In the genomic region with DNA sequence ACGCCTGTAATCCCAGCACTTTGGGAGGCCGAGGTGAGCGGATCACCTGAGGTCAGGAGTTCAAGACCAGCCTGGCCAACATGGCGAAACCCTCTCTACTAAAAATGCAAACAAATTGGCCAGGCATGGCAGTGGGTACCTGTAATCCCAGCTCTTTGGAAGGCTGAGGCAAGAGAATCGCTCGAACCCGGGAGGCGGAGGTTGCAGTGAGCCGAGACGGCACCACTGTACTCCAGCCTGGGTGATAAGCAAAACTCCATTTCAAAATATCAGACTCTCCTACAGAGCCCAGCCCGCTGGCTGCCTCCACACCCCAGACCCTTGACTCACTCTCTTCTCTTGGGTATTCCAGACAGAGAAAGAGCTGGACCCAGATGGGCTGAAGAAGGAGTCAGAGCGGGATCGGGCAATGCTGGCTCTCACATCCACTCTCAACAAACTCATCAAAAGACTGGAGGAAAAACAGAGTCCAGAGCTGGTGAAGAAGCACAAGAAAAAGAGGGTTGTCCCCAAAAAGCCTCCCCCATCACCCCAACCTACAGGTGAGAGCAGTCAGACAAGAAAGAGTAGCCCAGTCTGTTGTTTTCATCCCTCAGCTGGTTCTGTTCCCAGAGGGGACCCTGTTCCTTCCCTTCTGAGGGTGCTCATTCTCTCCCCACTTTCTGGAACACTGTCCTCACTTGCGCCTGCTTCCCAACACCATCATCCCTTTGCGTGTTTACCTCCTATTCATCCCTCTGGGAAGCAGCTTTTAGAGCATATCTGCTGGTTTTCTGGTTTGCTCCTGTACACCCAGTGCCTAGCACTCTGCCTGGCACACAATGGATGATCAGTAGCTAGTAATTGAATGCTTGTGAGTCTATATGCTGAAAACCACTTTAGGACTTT, we compare ENCODE assay signal across 27 cellular contexts. TPM values are rescaled to one million over a fixed set of nuclear protein-coding genes. Genes with fewer than 3 reads are reported as not detected.
A peak's percentile ranks its signal among the peaks of the same experiment; 100 is the strongest.
DNase-seq lines count a peak whose midpoint lies in the region; TF ChIP-seq lines count a peak whose summit lies in the region.
"Had no signal": no experiment of that assay in that cellular context is flagged by ENCODE, and none has a peak within 500 bp of the region (broad histone marks: within the 10 kb centered on the region; RNA-seq: fewer than 3 reads in every experiment).

No MANE protein-coding gene starts in this region.

- peaks cover 2% of the 10 kb centered on the region for H3K36me3 Mint-ChIP-seq in activated naive CD8-positive, alpha-beta T cell
- peaks cover 25% of the 10 kb centered on the region for H3K36me3 Mint-ChIP-seq in activated naive CD8-positive, alpha-beta T cell treated with anti-CD3 and anti-CD28 coated beads for 36 hours

- TF ChIP-seq POLR2A in esophagus muscularis mucosa (IDR thresholded peaks at IDR 0.05; ENCODE audit: low read depth) = no peak
- TF ChIP-seq POLR2A in vagina (IDR thresholded peaks at IDR 0.05) = no peak

- H3K36me3 ChIP-seq in esophagus muscularis mucosa (peaks cover 51 to 82% (median 76%) of the 10 kb centered on the region in 4 donors), vagina (peaks cover 0 to 62% of the 10 kb centered on the region in 2 donors)

- peaks cover 8% of the 10 kb centered on the region for H3K4me1 Mint-ChIP-seq in activated naive CD8-positive, alpha-beta T cell (ENCODE audit: low read depth)
- peaks cover 2% of the 10 kb centered on the region for H3K4me1 Mint-ChIP-seq in activated naive CD8-positive, alpha-beta T cell treated with anti-CD3 and anti-CD28 coated beads for 36 hours
- H3K4me1 Mint-ChIP-seq: nephron progenitor cell had no signal

- H3K4me1 ChIP-seq in esophagus muscularis mucosa = no peaks in the 10 kb centered on the region
- no peaks in the 10 kb centered on the region for H3K4me1 ChIP-seq in vagina
- H3K4me1 ChIP-seq: gastroesophageal sphincter, HAP-1, lower lobe of right lung, pancreas had no signal

- H3K27ac ChIP-seq in esophagus muscularis mucosa (replicated peaks in 1 of 4) = no peak overlapping the region
- no peak overlapping the region for H3K27ac ChIP-seq in vagina
- H3K27ac ChIP-seq: gastroesophageal sphincter, lower lobe of right lung, pancreas, skin epidermis, thoracic aorta had no signal

- TF ChIP-seq CTCF in GM20000 (IDR thresholded peaks at IDR 0.05; ENCODE audit: extremely low read depth, missing control alignments) (no peak), esophagus muscularis mucosa (IDR thresholded peaks at IDR 0.05) (no peak), vagina (IDR thresholded peaks at IDR 0.05) (no peak)

- intact Hi-C loops in esophagus muscularis mucosa (cut with DNase I) (no loop called here), vagina (cut with DNase I) (no loop called here), posterior vena cava (cut with DNase I) (no loop called here)

- no peaks in the 10 kb centered on the region for H3K27me3 Mint-ChIP-seq in activated naive CD8-positive, alpha-beta T cell
- H3K27me3 Mint-ChIP-seq in activated naive CD8-positive, alpha-beta T cell treated with anti-CD3 and anti-CD28 coated beads for 36 hours = no peaks in the 10 kb centered on the region
- H3K27me3 Mint-ChIP-seq: stimulated activated naive CD8-positive, alpha-beta T cell treated with anti-CD3 and anti-CD28 coated beads, Interleukin-15, Interleukin-2, amounts not matched to agents 100 ng/mL and 50 ng/mL, for 24 hours had no signal

- H3K4me3 ChIP-seq in esophagus muscularis mucosa (no peak overlapping the region), vagina (no peak overlapping the region)
- H3K4me3 ChIP-seq: gastroesophageal sphincter, HAP-1, lower lobe of right lung, pancreas, skin epidermis, thoracic aorta had no signal

- no peaks in the 10 kb centered on the region for H3K9me3 Mint-ChIP-seq in activated naive CD8-positive, alpha-beta T cell (ENCODE audit: low read depth)
- no peaks in the 10 kb centered on the region for H3K9me3 Mint-ChIP-seq in activated naive CD8-positive, alpha-beta T cell treated with anti-CD3 and anti-CD28 coated beads for 36 hours
- H3K9me3 Mint-ChIP-seq: activated T-cell treated with anti-CD3 and anti-CD28 coated beads, Interleukin-2, amount 50 U/mL, for 72 hours; nephron progenitor cell; stimulated activated naive CD8-positive, alpha-beta T cell treated with anti-CD3 and anti-CD28 coated beads, Interleukin-15, Interleukin-2, amounts not matched to agents 100 ng/mL and 50 ng/mL, for 24 hours had no signal

- peak overlapping the region; percentile 29 for H3K27ac Mint-ChIP-seq in activated naive CD8-positive, alpha-beta T cell
- no peak overlapping the region for H3K27ac Mint-ChIP-seq in activated naive CD8-positive, alpha-beta T cell treated with anti-CD3 and anti-CD28 coated beads for 36 hours
- H3K27ac Mint-ChIP-seq: activated T-cell treated with anti-CD3 and anti-CD28 coated beads, Interleukin-2, amount 50 U/mL, for 72 hours; nephron progenitor cell; stimulated activated naive CD8-positive, alpha-beta T cell treated with anti-CD3 and anti-CD28 coated beads, Interleukin-15, Interleukin-2, amounts not matched to agents 100 ng/mL and 50 ng/mL, for 24 hours had no signal

- no peaks in the 10 kb centered on the region for H3K27me3 ChIP-seq in esophagus muscularis mucosa
- H3K27me3 ChIP-seq in vagina = no peaks in the 10 kb centered on the region
- H3K27me3 ChIP-seq: gastroesophageal sphincter, pancreas had no signal

- no peak for TF ChIP-seq EP300 in esophagus muscularis mucosa (IDR thresholded peaks at IDR 0.05)

- H3K9me3 ChIP-seq in esophagus muscularis mucosa (no peaks in the 10 kb centered on the region), vagina (no peaks in the 10 kb centered on the region)
- H3K9me3 ChIP-seq: gastroesophageal sphincter, HAP-1, lower lobe of right lung, pancreas, thoracic aorta had no signal

- WGBS in esophagus muscularis mucosa = 96% methylated on average over 15 of the region's 15 CpGs

- no peak for DNase-seq in activated naive CD8-positive, alpha-beta T cell treated with anti-CD3 and anti-CD28 coated beads for 36 hours
- DNase-seq in GM20000 (ENCODE audit: low spot score) (peak; percentile 7), esophagus muscularis mucosa (ENCODE audit: extremely low spot score) (peak; percentile 55), vagina (ENCODE audit: extremely low spot score in 2 of 2) (peak; percentile 16 to 52), NOMO-1 (lab: John Stamatoyannopoulos, UW; ENCODE audit: unreplicated experiment in 2 of 2) (no peak), posterior vena cava (ENCODE audit: low spot score) (no peak)
- DNase-seq: activated naive CD4-positive, alpha-beta T cell; activated T-cell treated with anti-CD3 and anti-CD28 coated beads, Interleukin-2, amount 50 U/mL, for 72 hours; amygdala; COR-L47; lower lobe of right lung; MM.1S; NCI-H1417; NCI-H2029 treated with DMSO at 0.1 percent for 48 hours; NCI-H2227 treated with DMSO at 0.1 percent for 48 hours; NCI-H526; nephron progenitor cell; NK-92 treated with Interleukin-12 subunit alpha and Interleukin-12 subunit beta, amount 100 ng/mL, for 24 hours; pancreas; PC-3; retina had no signal

- no peak overlapping the region for H3K4me3 Mint-ChIP-seq in activated naive CD8-positive, alpha-beta T cell
- H3K4me3 Mint-ChIP-seq in activated naive CD8-positive, alpha-beta T cell treated with anti-CD3 and anti-CD28 coated beads for 36 hours = no peak overlapping the region
- H3K4me3 Mint-ChIP-seq: activated T-cell treated with anti-CD3 and anti-CD28 coated beads, Interleukin-2, amount 50 U/mL, for 72 hours; nephron progenitor cell; stimulated activated naive CD8-positive, alpha-beta T cell treated with anti-CD3 and anti-CD28 coated beads, Interleukin-15, Interleukin-2, amounts not matched to agents 100 ng/mL and 50 ng/mL, for 24 hours had no signal

RNA-seq across cellular contexts. Expression of a gene that starts 19.7 kb away (rescaled TPM):
- 10 to 100 TPM; 22.6 to 23.8 TPM for total RNA-seq in activated naive CD8-positive, alpha-beta T cell treated with anti-CD3 and anti-CD28 coated beads for 36 hours
- total RNA-seq in esophagus muscularis mucosa (10 to 100 TPM in 1 of 4 donors, 1 to 10 TPM in 3; 2.5 to 11.2 (median 3.6) TPM), vagina (1.5 TPM), posterior vena cava (1 to 10 TPM; 1.8 to 2.2 TPM)

RNA-seq across cellular contexts. Expression of a gene that starts 25.0 kb away (rescaled TPM):
- 10 to 100 TPM; 53.7 to 59.8 TPM for total RNA-seq in activated naive CD8-positive, alpha-beta T cell treated with anti-CD3 and anti-CD28 coated beads for 36 hours
- total RNA-seq in esophagus muscularis mucosa (100 to 1,000 TPM; 139 to 223 (median 148) TPM), vagina (105 TPM), posterior vena cava (100 to 1,000 TPM; 186 to 279 TPM)

RNA-seq across cellular contexts. Expression of a gene that starts 26.0 kb away (rescaled TPM):
- 1 to 10 TPM; 5.7 TPM for total RNA-seq in activated naive CD8-positive, alpha-beta T cell treated with anti-CD3 and anti-CD28 coated beads for 36 hours
- total RNA-seq in esophagus muscularis mucosa (10 to 100 TPM; 34.3 to 45.1 (median 42.1) TPM), vagina (67.0 TPM), posterior vena cava (10 to 100 TPM; 20.1 to 26.3 TPM)

RNA-seq across cellular contexts. Expression of a gene that starts 33.2 kb away (rescaled TPM):
- 100 to 1,000 TPM; 275 to 304 TPM for total RNA-seq in activated naive CD8-positive, alpha-beta T cell treated with anti-CD3 and anti-CD28 coated beads for 36 hours
- total RNA-seq in esophagus muscularis mucosa = 10 to 100 TPM; 43.6 to 85.7 (median 71.3) TPM
- 102 TPM for total RNA-seq in vagina
- total RNA-seq in posterior vena cava = 10 to 100 TPM; 65.3 to 66.0 TPM

RNA-seq across cellular contexts. Expression of a gene that starts 36.0 kb away (rescaled TPM):
- total RNA-seq in activated naive CD8-positive, alpha-beta T cell treated with anti-CD3 and anti-CD28 coated beads for 36 hours = 10 to 100 TPM; 18.2 to 19.2 TPM
- 10 to 100 TPM in 2 of 4 donors, 1 to 10 TPM in 2; 5.6 to 16.9 (median 10.7) TPM for total RNA-seq in esophagus muscularis mucosa
- total RNA-seq in vagina = 8.3 TPM
- 1 to 10 TPM; 7.4 to 9.4 TPM for total RNA-seq in posterior vena cava

Comparison
In these comparisons a context has a peak if more than half of its experiments do, and no peak if none do; other contexts are left out.
1. DNase-seq: peak in GM20000 (single experiment), esophagus muscularis mucosa (single experiment) and vagina (2 of 2); none in activated naive CD8-positive, alpha-beta T cell treated with anti-CD3 and anti-CD28 coated beads for 36 hours (single experiment), NOMO-1 (0 of 2) and posterior vena cava (single experiment).